Comparison of ENCODE assay signal across 37 cellular contexts in genomic region chr19:16531380-16531669, GRCh38. TPM values are rescaled to one million over a fixed set of nuclear protein-coding genes. Genes with fewer than 3 reads are reported as not detected.
"Had no signal": no experiment of that assay in that cellular context is flagged by ENCODE, and none has a peak within 500 bp of the region (broad histone marks: within the 10 kb centered on the region; RNA-seq: fewer than 3 reads in every experiment).

No MANE protein-coding gene starts in this region.

- H3K4me3 ChIP-seq: esophagus squamous epithelium, heart right ventricle, left lung, neural progenitor cell, ovary, psoas muscle, skin epidermis, suprapubic skin, transverse colon, upper lobe of right lung, uterus had no signal

- H2AFZ ChIP-seq: neural progenitor cell had no signal

- H3K4me2 ChIP-seq: neural progenitor cell had no signal

- H3K9ac ChIP-seq: neural progenitor cell had no signal

- H3K4me1 Mint-ChIP-seq: nephron, neural progenitor cell had no signal

- ATAC-seq: effector memory CD8-positive, alpha-beta T cell; left cardiac atrium; left lung; naive thymus-derived CD4-positive, alpha-beta T cell; psoas muscle; right cardiac atrium; stimulated activated memory B cell treated with anti-CD40 and anti-IgM and Interleukin-4, amounts not matched to agents 10 μg/mL and 1 μg/mL and 100 μg/mL, for 72 hours; stimulated activated naive CD8-positive, alpha-beta T cell treated with anti-CD3 and anti-CD28 coated beads, Interleukin-15, amount 100 ng/mL, for 72 hours; upper lobe of right lung had no signal

- H3K4me1 ChIP-seq: heart right ventricle, left lung, neural progenitor cell, psoas muscle, suprapubic skin, transverse colon, upper lobe of right lung, uterus had no signal

- H3K4me3 Mint-ChIP-seq: effector memory CD8-positive, alpha-beta T cell; naive thymus-derived CD4-positive, alpha-beta T cell; nephron; neural progenitor cell; stimulated activated memory B cell treated with anti-CD40 and anti-IgM and Interleukin-4, amounts not matched to agents 10 μg/mL and 1 μg/mL and 100 μg/mL, for 72 hours; stimulated activated naive CD8-positive, alpha-beta T cell treated with anti-CD3 and anti-CD28 coated beads, Interleukin-15, amount 100 ng/mL, for 72 hours had no signal

- H3K27ac Mint-ChIP-seq: nephron, neural progenitor cell had no signal

- FAIRE-seq: endometrium, islet of Langerhans had no signal

- H3K9me3 Mint-ChIP-seq: effector memory CD8-positive, alpha-beta T cell; naive thymus-derived CD4-positive, alpha-beta T cell; nephron; neural progenitor cell; stimulated activated memory B cell treated with anti-CD40 and anti-IgM and Interleukin-4, amounts not matched to agents 10 μg/mL and 1 μg/mL and 100 μg/mL, for 72 hours; stimulated activated naive CD8-positive, alpha-beta T cell treated with anti-CD3 and anti-CD28 coated beads, Interleukin-15, amount 100 ng/mL, for 72 hours had no signal

- H3K27me3 ChIP-seq: esophagus squamous epithelium, heart right ventricle, left lung, neural progenitor cell, ovary, suprapubic skin, transverse colon, upper lobe of right lung, uterus had no signal

- H3K36me3 ChIP-seq: neural progenitor cell, uterus had no signal

- DNase-seq: cortex of kidney; effector memory CD8-positive, alpha-beta T cell; erythroblast; esophagus squamous epithelium; foreskin melanocyte; glutamatergic neuron; heart right ventricle; hippocampal formation; left cardiac atrium; left lung; mesendoderm; midbrain; naive thymus-derived CD4-positive, alpha-beta T cell; nucleus accumbens; ovary; posterior cingulate gyrus; psoas muscle; stimulated activated CD4-positive, alpha-beta T cell treated with anti-CD3 and anti-CD28 coated beads, Interleukin-15, amount 100 ng/mL, for 24 hours; stimulated activated CD4-positive, alpha-beta T cell treated with anti-CD3 and anti-CD28 coated beads, Interleukin-4, amount 100 ng/mL, for 1 hour; stimulated activated naive CD8-positive, alpha-beta T cell treated with anti-CD3 and anti-CD28 coated beads, Interleukin-15, amount 100 ng/mL, for 72 hours; transverse colon; upper lobe of right lung; uterus had no signal

- H3K9me3 ChIP-seq: esophagus squamous epithelium, heart right ventricle, left lung, ovary, psoas muscle, suprapubic skin, transverse colon, upper lobe of right lung, uterus had no signal

- H3K27me3 Mint-ChIP-seq: effector memory CD8-positive, alpha-beta T cell; naive thymus-derived CD4-positive, alpha-beta T cell; stimulated activated memory B cell treated with anti-CD40 and anti-IgM and Interleukin-4, amounts not matched to agents 10 μg/mL and 1 μg/mL and 100 μg/mL, for 72 hours; stimulated activated naive CD8-positive, alpha-beta T cell treated with anti-CD3 and anti-CD28 coated beads, Interleukin-15, amount 100 ng/mL, for 72 hours had no signal

- H3K27ac ChIP-seq: esophagus squamous epithelium, heart right ventricle, left lung, neural progenitor cell, ovary, psoas muscle, skin epidermis, suprapubic skin, transverse colon, upper lobe of right lung, uterus had no signal

RNA-seq across cellular contexts. Expression of gene CALR3, which starts 35.4 kb away (rescaled TPM):
- total RNA-seq: dermis microvascular lymphatic vessel endothelial cell; esophagus squamous epithelium; kidney epithelial cell; left cardiac atrium; left lung; lower leg skin; lung microvascular endothelial cell; mucosa of gallbladder; naive thymus-derived CD4-positive, alpha-beta T cell; ovary; renal cortical epithelial cell; right cardiac atrium; suprapubic skin; transverse colon; upper lobe of right lung; uterus had no signal
- polyA plus RNA-seq: heart right ventricle; naive thymus-derived CD4-positive, alpha-beta T cell; ovary; right cardiac atrium had no signal
